ENCODE assay signal across 10 cellular contexts in genomic region chr4:94455081-94455480, GRCh38. TPM values are rescaled to one million over a fixed set of nuclear protein-coding genes. Genes with fewer than 3 reads are reported as not detected.
DNase-seq lines count a peak whose midpoint lies in the region; ATAC-seq and TF ChIP-seq lines count a peak whose summit lies in the region.
"Had no signal": no experiment of that assay in that cellular context is flagged by ENCODE, and none has a peak within 500 bp of the region (broad histone marks: within the 10 kb centered on the region; RNA-seq: fewer than 3 reads in every experiment).

No MANE protein-coding gene starts in this region.

- H3K27ac ChIP-seq in tibial artery, result peak overlapping the region; percentile 95 to 96

- H3K36me3 ChIP-seq in MG63, result peaks cover 15% of the 10 kb centered on the region
- peaks cover 8 to 15% (median 10%) of the 10 kb centered on the region in 3 donors for H3K36me3 ChIP-seq in tibial artery

- H3K27me3 ChIP-seq in MG63, result no peaks in the 10 kb centered on the region
- H3K27me3 ChIP-seq in tibial artery, result no peaks in the 10 kb centered on the region

- peak; percentile 77 for DNase-seq in MG63
- DNase-seq in choroid plexus epithelial cell (ENCODE audit: low read depth), result peak; percentile 86
- DNase-seq in left lobe of liver (ENCODE audit: low spot score), result peak; percentile 78
- DNase-seq in tibial artery, result peak; percentile 82 to 88
- DNase-seq in NCI-H2196 (lab: John Stamatoyannopoulos, UW; ENCODE audit: unreplicated experiment), result no peak
- DNase-seq in NCI-H82 treated with DMSO at 0.1 percent for 48 hours (lab: John Stamatoyannopoulos, UW; ENCODE audit: unreplicated experiment), result no peak
- DNase-seq in activated T-cell treated with anti-CD3 and anti-CD28 coated beads, Interleukin-2, amount 50 U/mL, for 48 hours, result no peak
- DNase-seq: activated gamma-delta T cell had no signal

- H3K4me3 ChIP-seq in MG63 (peak overlapping the region; percentile 87), choroid plexus epithelial cell (ENCODE audit: low read depth, low read length) (peak overlapping the region; percentile 87), tibial artery (peak overlapping the region; percentile 80 to 81)

- TF ChIP-seq CTCF in choroid plexus epithelial cell (conservative IDR thresholded peaks at IDR 0.05; ENCODE audit: low read depth, low read length) (no peak), tibial artery (IDR thresholded peaks at IDR 0.05) (no peak)

- intact Hi-C loops in tibial artery (cut with DNase I; ENCODE audit: low total_unique reads), result loop anchor here (10.0 kb wide), 1 partner anchor 50 kb away; no protein-coding TSS in a partner anchor

- ATAC-seq in left lobe of liver (peak; percentile 7), HG02840 (IDR thresholded peaks at IDR 0.05; ENCODE audit: low FRiP score, unreplicated experiment) (no peak)
- ATAC-seq: GM12878 had no signal

- peaks cover 0 to 76% (median 28%) of the 10 kb centered on the region in 4 donors for H3K4me1 ChIP-seq in tibial artery

- H3K9me3 ChIP-seq in MG63 (no peaks in the 10 kb centered on the region), tibial artery (no peaks in the 10 kb centered on the region)

RNA-seq across cellular contexts. Expression of gene PDLIM5, which starts 3.3 kb away (rescaled TPM):
- total RNA-seq in MG63 (2014; rRNA removed; shearing (Covaris generic); ENCODE audit: low replicate concordance), result 19.4 and 21.1 TPM in 2 replicates
- total RNA-seq in left lobe of liver, result 79.0 TPM

Comparison
In these comparisons a context has a peak if more than half of its experiments do, and no peak if none do; other contexts are left out.
1. DNase-seq: peak in MG63 (single experiment), choroid plexus epithelial cell (single experiment), left lobe of liver (single experiment) and tibial artery (2 of 2); none in NCI-H2196 (single experiment), NCI-H82 treated with DMSO at 0.1 percent for 48 hours (single experiment) and activated T-cell treated with anti-CD3 and anti-CD28 coated beads, Interleukin-2, amount 50 U/mL, for 48 hours (0 of 2).
2. Peak in every context shown above with its lines, with median percentiles within 50 percentile points of each other: H3K4me3 ChIP-seq.